ENCODE assay signal across 1 cellular context in the genomic region with DNA sequence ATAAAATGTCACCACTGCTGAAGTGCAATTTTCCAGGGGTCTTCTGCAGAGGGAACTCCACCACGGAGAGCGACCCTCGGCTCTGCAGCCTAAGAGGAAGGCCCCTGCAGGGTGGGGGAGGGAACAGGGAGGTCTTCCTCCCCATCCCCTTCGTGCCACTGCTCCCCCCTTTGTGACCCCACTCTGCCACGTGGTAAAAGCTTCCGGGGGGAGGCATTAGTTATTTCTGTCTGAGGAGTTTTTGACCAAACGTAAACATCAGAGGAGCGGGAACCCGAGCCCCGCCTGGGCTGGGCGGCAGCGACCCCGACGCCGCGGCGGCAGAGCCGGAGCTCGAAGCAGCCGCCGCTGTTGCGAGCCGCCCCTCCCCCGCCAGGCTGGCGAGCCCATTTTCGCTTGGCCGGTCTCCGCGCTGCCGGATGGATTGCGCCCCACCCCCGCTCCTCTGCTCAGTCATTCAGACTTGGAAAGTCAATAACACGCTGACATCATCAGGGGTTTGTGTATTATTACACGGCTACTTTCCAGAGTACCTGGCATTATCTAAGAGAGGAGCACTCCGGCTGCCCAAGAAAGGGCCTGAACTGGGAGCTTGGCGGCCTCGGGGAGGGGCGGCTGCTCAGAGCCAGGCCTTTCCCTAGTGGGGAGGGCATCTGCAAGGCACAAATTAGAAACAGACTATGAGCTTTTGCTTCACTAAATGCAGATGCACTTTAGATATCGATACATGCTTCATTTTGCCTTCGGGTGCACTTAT.
TF ChIP-seq lines count a peak whose summit lies in the region.

No MANE protein-coding gene starts in this region.

TF ChIP-seq in HepG2, 621 proteins besides CTCF, POLR2A, EP300 and RAD21 (continued from another document and continues in another):
- TF ChIP-seq ZHX1 (CRISPR knock-in tag; IDR thresholded peaks at IDR 0.05; ENCODE audit: low read depth) = 0 out of 2 replicates have a peak, but pooled peaks have one; percentile 20
- TF ChIP-seq ZNF792 (CRISPR knock-in tag; IDR thresholded peaks at IDR 0.05) = peak; percentile 86
- TF ChIP-seq HNRNPH1 (optimal IDR thresholded peaks at IDR 0.05; ENCODE audit: low read depth, low read length) = no peak
- TF ChIP-seq, protein P1, sequence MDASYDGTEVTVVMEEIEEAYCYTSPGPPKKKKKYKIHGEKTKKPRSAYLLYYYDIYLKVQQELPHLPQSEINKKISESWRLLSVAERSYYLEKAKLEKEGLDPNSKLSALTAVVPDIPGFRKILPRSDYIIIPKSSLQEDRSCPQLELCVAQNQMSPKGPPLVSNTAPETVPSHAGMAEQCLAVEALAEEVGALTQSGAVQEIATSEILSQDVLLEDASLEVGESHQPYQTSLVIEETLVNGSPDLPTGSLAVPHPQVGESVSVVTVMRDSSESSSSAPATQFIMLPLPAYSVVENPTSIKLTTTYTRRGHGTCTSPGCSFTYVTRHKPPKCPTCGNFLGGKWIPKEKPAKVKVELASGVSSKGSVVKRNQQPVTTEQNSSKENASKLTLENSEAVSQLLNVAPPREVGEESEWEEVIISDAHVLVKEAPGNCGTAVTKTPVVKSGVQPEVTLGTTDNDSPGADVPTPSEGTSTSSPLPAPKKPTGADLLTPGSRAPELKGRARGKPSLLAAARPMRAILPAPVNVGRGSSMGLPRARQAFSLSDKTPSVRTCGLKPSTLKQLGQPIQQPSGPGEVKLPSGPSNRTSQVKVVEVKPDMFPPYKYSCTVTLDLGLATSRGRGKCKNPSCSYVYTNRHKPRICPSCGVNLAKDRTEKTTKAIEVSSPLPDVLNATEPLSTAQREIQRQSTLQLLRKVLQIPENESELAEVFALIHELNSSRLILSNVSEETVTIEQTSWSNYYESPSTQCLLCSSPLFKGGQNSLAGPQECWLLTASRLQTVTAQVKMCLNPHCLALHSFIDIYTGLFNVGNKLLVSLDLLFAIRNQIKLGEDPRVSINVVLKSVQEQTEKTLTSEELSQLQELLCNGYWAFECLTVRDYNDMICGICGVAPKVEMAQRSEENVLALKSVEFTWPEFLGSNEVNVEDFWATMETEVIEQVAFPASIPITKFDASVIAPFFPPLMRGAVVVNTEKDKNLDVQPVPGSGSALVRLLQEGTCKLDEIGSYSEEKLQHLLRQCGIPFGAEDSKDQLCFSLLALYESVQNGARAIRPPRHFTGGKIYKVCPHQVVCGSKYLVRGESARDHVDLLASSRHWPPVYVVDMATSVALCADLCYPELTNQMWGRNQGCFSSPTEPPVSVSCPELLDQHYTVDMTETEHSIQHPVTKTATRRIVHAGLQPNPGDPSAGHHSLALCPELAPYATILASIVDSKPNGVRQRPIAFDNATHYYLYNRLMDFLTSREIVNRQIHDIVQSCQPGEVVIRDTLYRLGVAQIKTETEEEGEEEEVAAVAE (CRISPR knock-in tag; IDR thresholded peaks at IDR 0.05; ENCODE audit: borderline replicate concordance) = 0 out of 2 replicates have a peak, but pooled peaks have one; percentile 45
- TF ChIP-seq ZFP91 (CRISPR knock-in tag; IDR thresholded peaks at IDR 0.05; ENCODE audit: borderline replicate concordance) = peak; percentile 98
- TF ChIP-seq SP4 (CRISPR knock-in tag; IDR thresholded peaks at IDR 0.05) = peak; percentile 90
- peak; percentile 91; the same call in 1 of the 2 replicates for TF ChIP-seq ZNF205 (CRISPR knock-in tag; IDR thresholded peaks at IDR 0.05)
- no peak; the same call in 1 of the 2 replicates for TF ChIP-seq KDM5A (IDR thresholded peaks at IDR 0.05; ENCODE audit: borderline replicate concordance, low read length)
- TF ChIP-seq ZNF235 (CRISPR knock-in tag; IDR thresholded peaks at IDR 0.05; ENCODE audit: borderline replicate concordance) = no peak
- TF ChIP-seq MEIS2 (CRISPR knock-in tag; IDR thresholded peaks at IDR 0.05) = peak; percentile 86
- TF ChIP-seq ZNF558 (CRISPR knock-in tag; IDR thresholded peaks at IDR 0.05; ENCODE audit: borderline replicate concordance) = peak; percentile 53; the same call in 1 of the 2 replicates
- TF ChIP-seq EHMT2 (IDR thresholded peaks at IDR 0.05; ENCODE audit: borderline replicate concordance, low read depth, low read length) = no peak
- TF ChIP-seq THAP11 (CRISPR knock-in tag; IDR thresholded peaks at IDR 0.05) = peak; percentile 84
- TF ChIP-seq, protein P2, sequence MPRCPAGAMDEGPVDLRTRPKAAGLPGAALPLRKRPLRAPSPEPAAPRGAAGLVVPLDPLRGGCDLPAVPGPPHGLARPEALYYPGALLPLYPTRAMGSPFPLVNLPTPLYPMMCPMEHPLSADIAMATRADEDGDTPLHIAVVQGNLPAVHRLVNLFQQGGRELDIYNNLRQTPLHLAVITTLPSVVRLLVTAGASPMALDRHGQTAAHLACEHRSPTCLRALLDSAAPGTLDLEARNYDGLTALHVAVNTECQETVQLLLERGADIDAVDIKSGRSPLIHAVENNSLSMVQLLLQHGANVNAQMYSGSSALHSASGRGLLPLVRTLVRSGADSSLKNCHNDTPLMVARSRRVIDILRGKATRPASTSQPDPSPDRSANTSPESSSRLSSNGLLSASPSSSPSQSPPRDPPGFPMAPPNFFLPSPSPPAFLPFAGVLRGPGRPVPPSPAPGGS (CRISPR knock-in tag; IDR thresholded peaks at IDR 0.05) = no peak
- TF ChIP-seq CREM (IDR thresholded peaks at IDR 0.05) = peak; percentile 86
- no peak for TF ChIP-seq CREM (CRISPR knock-in tag; IDR thresholded peaks at IDR 0.05)
- TF ChIP-seq CENPT (CRISPR knock-in tag; IDR thresholded peaks at IDR 0.05; ENCODE audit: low read depth) = no peak
- peak; percentile 27; the same call in 1 of the 2 replicates for TF ChIP-seq TBX3 (IDR thresholded peaks at IDR 0.05; ENCODE audit: borderline replicate concordance)
- TF ChIP-seq SRSF1 (optimal IDR thresholded peaks at IDR 0.05; ENCODE audit: low read depth, low read length) = no peak
- TF ChIP-seq PAWR (CRISPR knock-in tag; IDR thresholded peaks at IDR 0.05; ENCODE audit: borderline replicate concordance) = no peak
- TF ChIP-seq ATF1 (CRISPR knock-in tag; IDR thresholded peaks at IDR 0.05) = peak; percentile 75
- TF ChIP-seq REPIN1 (CRISPR knock-in tag; IDR thresholded peaks at IDR 0.05; ENCODE audit: borderline replicate concordance, low read depth) = peak; percentile 97
- peak; percentile 72 for TF ChIP-seq ZNF740 (CRISPR knock-in tag; IDR thresholded peaks at IDR 0.05)
- TF ChIP-seq CBX2 (IDR thresholded peaks at IDR 0.05; ENCODE audit: low read depth, low read length) = no peak
- peak; percentile 67; the same call in 1 of the 2 replicates for TF ChIP-seq CBX2 (CRISPR knock-in tag; IDR thresholded peaks at IDR 0.05; ENCODE audit: low read depth)
- no peak for TF ChIP-seq ATAD3A (CRISPR knock-in tag; IDR thresholded peaks at IDR 0.05)
- TF ChIP-seq, protein P3, sequence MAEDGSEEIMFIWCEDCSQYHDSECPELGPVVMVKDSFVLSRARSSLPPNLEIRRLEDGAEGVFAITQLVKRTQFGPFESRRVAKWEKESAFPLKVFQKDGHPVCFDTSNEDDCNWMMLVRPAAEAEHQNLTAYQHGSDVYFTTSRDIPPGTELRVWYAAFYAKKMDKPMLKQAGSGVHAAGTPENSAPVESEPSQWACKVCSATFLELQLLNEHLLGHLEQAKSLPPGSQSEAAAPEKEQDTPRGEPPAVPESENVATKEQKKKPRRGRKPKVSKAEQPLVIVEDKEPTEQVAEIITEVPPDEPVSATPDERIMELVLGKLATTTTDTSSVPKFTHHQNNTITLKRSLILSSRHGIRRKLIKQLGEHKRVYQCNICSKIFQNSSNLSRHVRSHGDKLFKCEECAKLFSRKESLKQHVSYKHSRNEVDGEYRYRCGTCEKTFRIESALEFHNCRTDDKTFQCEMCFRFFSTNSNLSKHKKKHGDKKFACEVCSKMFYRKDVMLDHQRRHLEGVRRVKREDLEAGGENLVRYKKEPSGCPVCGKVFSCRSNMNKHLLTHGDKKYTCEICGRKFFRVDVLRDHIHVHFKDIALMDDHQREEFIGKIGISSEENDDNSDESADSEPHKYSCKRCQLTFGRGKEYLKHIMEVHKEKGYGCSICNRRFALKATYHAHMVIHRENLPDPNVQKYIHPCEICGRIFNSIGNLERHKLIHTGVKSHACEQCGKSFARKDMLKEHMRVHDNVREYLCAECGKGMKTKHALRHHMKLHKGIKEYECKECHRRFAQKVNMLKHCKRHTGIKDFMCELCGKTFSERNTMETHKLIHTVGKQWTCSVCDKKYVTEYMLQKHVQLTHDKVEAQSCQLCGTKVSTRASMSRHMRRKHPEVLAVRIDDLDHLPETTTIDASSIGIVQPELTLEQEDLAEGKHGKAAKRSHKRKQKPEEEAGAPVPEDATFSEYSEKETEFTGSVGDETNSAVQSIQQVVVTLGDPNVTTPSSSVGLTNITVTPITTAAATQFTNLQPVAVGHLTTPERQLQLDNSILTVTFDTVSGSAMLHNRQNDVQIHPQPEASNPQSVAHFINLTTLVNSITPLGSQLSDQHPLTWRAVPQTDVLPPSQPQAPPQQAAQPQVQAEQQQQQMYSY (CRISPR knock-in tag; IDR thresholded peaks at IDR 0.05) = no peak
- TF ChIP-seq RFX3 (CRISPR knock-in tag; IDR thresholded peaks at IDR 0.05) = peak; percentile 43; the same call in 1 of the 2 replicates
- TF ChIP-seq, protein P4, sequence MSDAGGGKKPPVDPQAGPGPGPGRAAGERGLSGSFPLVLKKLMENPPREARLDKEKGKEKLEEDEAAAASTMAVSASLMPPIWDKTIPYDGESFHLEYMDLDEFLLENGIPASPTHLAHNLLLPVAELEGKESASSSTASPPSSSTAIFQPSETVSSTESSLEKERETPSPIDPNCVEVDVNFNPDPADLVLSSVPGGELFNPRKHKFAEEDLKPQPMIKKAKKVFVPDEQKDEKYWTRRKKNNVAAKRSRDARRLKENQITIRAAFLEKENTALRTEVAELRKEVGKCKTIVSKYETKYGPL (CRISPR knock-in tag; IDR thresholded peaks at IDR 0.05) = no peak
- TF ChIP-seq NFAT5 (CRISPR knock-in tag; IDR thresholded peaks at IDR 0.05) = no peak
- TF ChIP-seq ZNF3 (CRISPR knock-in tag; IDR thresholded peaks at IDR 0.05) = no peak
- TF ChIP-seq HDAC1 (CRISPR knock-in tag; IDR thresholded peaks at IDR 0.05) = peak; percentile 98
- no peak for TF ChIP-seq SYNCRIP (IDR thresholded peaks at IDR 0.05; ENCODE audit: insufficient read depth, low read depth, low read length)
